Comparison of ENCODE assay signal across 8 cellular contexts in the genomic region with DNA sequence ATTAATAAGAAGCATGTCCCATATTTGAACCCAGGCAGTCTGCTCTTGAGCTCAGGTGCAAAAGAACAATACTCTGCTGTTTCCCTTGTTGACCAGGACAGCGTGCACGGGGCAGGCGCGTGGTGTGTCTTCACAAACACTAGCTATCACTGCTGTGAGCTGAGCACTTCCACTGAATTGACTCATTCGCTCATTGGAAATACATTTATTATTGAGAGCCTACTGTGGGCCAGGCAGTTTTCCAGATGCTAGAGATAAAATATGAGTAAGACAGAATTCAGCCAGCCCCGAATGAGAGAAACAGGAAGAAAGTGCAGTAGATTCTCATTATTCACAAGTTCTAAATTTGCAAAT. TPM values are rescaled to one million over a fixed set of nuclear protein-coding genes. Genes with fewer than 3 reads are reported as not detected.
DNase-seq lines count a peak whose midpoint lies in the region; FAIRE-seq and TF ChIP-seq lines count a peak whose summit lies in the region.

No MANE protein-coding gene starts in this region.

- CTCF ChIA-PET in PC-9 (lab: Charles Lee), result no interaction called here
- CTCF ChIA-PET in endothelial cell of umbilical vein (lab: Charles Lee), result interaction anchor here (0.6 to 5.6 kb wide), 10 partner anchors 16 to 227 kb away, joined by 3 to 62 read pairs (median 32); no protein-coding TSS in a partner anchor

- POLR2A ChIA-PET in PC-9 (lab: Charles Lee; ENCODE audit: unreplicated experiment) (no interaction called here), endothelial cell of umbilical vein (lab: Charles Lee) (interaction anchor here (3.2 kb wide), 1 partner anchor 43 kb away, joined by 11 read pairs; no protein-coding TSS in a partner anchor)

- BruUV-seq in PC-9 (replicated peaks; lab: Mats Ljungman, UMichigan) (no TSS peak), endothelial cell of umbilical vein (replicated peaks; lab: Mats Ljungman, UMichigan) (no TSS peak)

- no peaks in the 10 kb centered on the region for H3K9me3 ChIP-seq in PC-9 (ENCODE audit: insufficient read depth, low read depth)
- no peaks in the 10 kb centered on the region for H3K9me3 ChIP-seq in endothelial cell of umbilical vein (replicated peaks; ENCODE audit: control insufficient read depth, insufficient read depth, low read length)
- no peaks in the 10 kb centered on the region for H3K9me3 ChIP-seq in osteoblast (ENCODE audit: low read depth, low read length)

- H3K9ac ChIP-seq in endothelial cell of umbilical vein (replicated peaks; ENCODE audit: extremely low read depth, insufficient read depth, low read length), result no peak overlapping the region

- peak; percentile 87 for FAIRE-seq in endothelial cell of umbilical vein (lab: Jason Lieb, UNC)

- no peaks in the 10 kb centered on the region for H3K9me2 ChIP-seq in PC-9 (ENCODE audit: insufficient read depth)

- TF ChIP-seq CTCF in PC-9 (conservative IDR thresholded peaks at IDR 0.05) (no peak), endothelial cell of umbilical vein (IDR thresholded peaks at IDR 0.05; ENCODE audit: extremely low read depth in 1 of 2, insufficient read depth in 1 of 2, low read depth in 1 of 2, low read length in 2 of 2) (no peak), osteoblast (IDR thresholded peaks at IDR 0.05; ENCODE audit: extremely low read depth, low read depth, low read length) (no peak)

- H3K4me2 ChIP-seq in PC-9, result peak overlapping the region; percentile 93
- peak overlapping the region; percentile 96 for H3K4me2 ChIP-seq in endothelial cell of umbilical vein (ENCODE audit: insufficient read depth, low read length)
- H3K4me2 ChIP-seq in osteoblast (ENCODE audit: insufficient read depth, low read length), result peak overlapping the region; percentile 80

- peaks cover 10% of the 10 kb centered on the region for H3F3A ChIP-seq in PC-9 (ENCODE audit: insufficient read depth, low read depth)

- dilution Hi-C loops in endothelial cell of umbilical vein (cut with MboI; ENCODE audit: extremely low pct_ligation_motif_present, low sequenced_read_pairs), result no loop called here

- no peaks in the 10 kb centered on the region for H3K27me3 ChIP-seq in PC-9 (ENCODE audit: insufficient read depth, low read depth)
- no peaks in the 10 kb centered on the region for H3K27me3 ChIP-seq in endothelial cell of umbilical vein (ENCODE audit: control insufficient read depth in 2 of 2, insufficient read depth in 2 of 2, low read length in 2 of 2)
- no peaks in the 10 kb centered on the region for H3K27me3 ChIP-seq in osteoblast (ENCODE audit: insufficient read depth, low read length)

- H2AFZ ChIP-seq in PC-9 (no peak overlapping the region), endothelial cell of umbilical vein (ENCODE audit: low read depth, low read length) (no peak overlapping the region), osteoblast (ENCODE audit: low read length) (no peak overlapping the region)

- TF ChIP-seq POLR2A in endothelial cell of umbilical vein (IDR thresholded peaks at IDR 0.05; ENCODE audit: low read depth, low read length), result no peak

- intact Hi-C loops in PC-9 (cut with micrococcal nuclease; ENCODE audit: unreplicated experiment), result no loop called here
- intact Hi-C loops in endothelial cell of umbilical vein (cut with micrococcal nuclease), result loop anchor here (10.0 kb wide), 2 partner anchors 378 to 448 kb away; a partner anchor contains a TSS

- no peaks in the 10 kb centered on the region for H3K9me1 ChIP-seq in endothelial cell of umbilical vein (replicated peaks; ENCODE audit: control insufficient read depth, extremely low read depth, insufficient read depth, low read length)

- peaks cover 27% of the 10 kb centered on the region for H3K4me1 ChIP-seq in PC-9 (replicated peaks; ENCODE audit: insufficient read depth)
- H3K4me1 ChIP-seq in endothelial cell of umbilical vein (ENCODE audit: control insufficient read depth, extremely low read depth, insufficient read depth, low read length), result peaks cover 26% of the 10 kb centered on the region
- peaks cover 31% of the 10 kb centered on the region for H3K4me1 ChIP-seq in osteoblast (ENCODE audit: insufficient read depth, low read length)

- DNase-seq in EH (ENCODE audit: low read depth) (peak; percentile 70), PC-9 (no peak), endothelial cell of umbilical vein (ENCODE audit: low read depth, low spot score) (peak; percentile 74), osteoblast (ENCODE audit: insufficient read length, low spot score, missing footprints) (peak; percentile 91), NCI-H510A treated with DMSO at 0.1 percent for 48 hours (lab: John Stamatoyannopoulos, UW) (no peak), DMS 273 (lab: John Stamatoyannopoulos, UW; ENCODE audit: unreplicated experiment) (no peak), NCI-H2171 (lab: John Stamatoyannopoulos, UW) (no peak)
- DNase-seq in activated CD4-positive, alpha-beta T cell treated with anti-CD3 and anti-CD28 coated beads, Interleukin-2, amount 50 U/mL, for 48 hours, result no peak

- peak overlapping the region; percentile 91; the same call in 1 of the 2 replicates for H3K4me3 ChIP-seq in PC-9
- H3K4me3 ChIP-seq in endothelial cell of umbilical vein (replicated peaks in 1 of 3; ENCODE audit: insufficient read depth in 1 of 3, low read depth in 1 of 3, low read length in 3 of 3), result no peak overlapping the region
- peak overlapping the region; percentile 91 for H3K4me3 ChIP-seq in osteoblast (ENCODE audit: insufficient read depth, low read length)

- H4K20me1 ChIP-seq in PC-9 (ENCODE audit: insufficient read depth) (no peaks in the 10 kb centered on the region), endothelial cell of umbilical vein (replicated peaks; ENCODE audit: control insufficient read depth, extremely low read depth, insufficient read depth, low read length) (no peaks in the 10 kb centered on the region), osteoblast (ENCODE audit: insufficient read depth, low read length) (no peaks in the 10 kb centered on the region)

- H3K27ac ChIP-seq in PC-9, result no peak overlapping the region
- no peak overlapping the region for H3K27ac ChIP-seq in endothelial cell of umbilical vein (ENCODE audit: insufficient read depth, low read depth, low read length)
- H3K27ac ChIP-seq in osteoblast (ENCODE audit: low read depth, low read length), result peak overlapping the region; percentile 84

- H3K36me3 ChIP-seq in PC-9 (ENCODE audit: low read depth) (no peaks in the 10 kb centered on the region), endothelial cell of umbilical vein (ENCODE audit: control insufficient read depth in 2 of 2, extremely low read depth in 1 of 2, insufficient read depth in 2 of 2, low read length in 2 of 2) (no peaks in the 10 kb centered on the region), osteoblast (ENCODE audit: insufficient read depth, low read length) (no peaks in the 10 kb centered on the region)

- peaks cover 23% of the 10 kb centered on the region for H3K79me2 ChIP-seq in PC-9 (ENCODE audit: low read depth)
- H3K79me2 ChIP-seq in endothelial cell of umbilical vein (ENCODE audit: control insufficient read depth, insufficient read depth, low read length), result peaks cover 13% of the 10 kb centered on the region
- peaks cover 42% of the 10 kb centered on the region for H3K79me2 ChIP-seq in osteoblast (ENCODE audit: insufficient read depth, low read length)

TF ChIP-seq in endothelial cell of umbilical vein, 7 proteins besides CTCF, POLR2A, EP300 and RAD21:
- TF ChIP-seq GATA2 (IDR thresholded peaks at IDR 0.05; ENCODE audit: insufficient read depth, insufficient read length, low read depth, low read length) (peak; percentile 94), MYC (IDR thresholded peaks at IDR 0.05; ENCODE audit: low read depth, low read length) (no peak)
- TF ChIP-seq, protein P1, sequence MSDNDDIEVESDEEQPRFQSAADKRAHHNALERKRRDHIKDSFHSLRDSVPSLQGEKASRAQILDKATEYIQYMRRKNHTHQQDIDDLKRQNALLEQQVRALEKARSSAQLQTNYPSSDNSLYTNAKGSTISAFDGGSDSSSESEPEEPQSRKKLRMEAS (IDR thresholded peaks at IDR 0.05; ENCODE audit: insufficient read depth, insufficient read length), result no peak

RNA-seq across cellular contexts. Expression of a gene that starts 1.7 kb away (rescaled TPM):
- total RNA-seq in PC-9 (2021) (19.2 and 26.3 TPM in 2 replicates), endothelial cell of umbilical vein (59.2 and 62.1 TPM in 2 replicates), osteoblast (80.4 and 83.6 TPM in 2 replicates)
- polyA plus RNA-seq in endothelial cell of umbilical vein, result 8.6 and 9.9 TPM in 2 replicates
- polyA plus RNA-seq in endothelial cell of umbilical vein (2011; cell fraction: cytosol; rRNA removed), result 10.7 and 11.8 TPM in 2 replicates
- 54.6 and 64.1 TPM in 2 replicates for polyA plus RNA-seq in endothelial cell of umbilical vein (2011; cell fraction: nucleus; rRNA removed)
- polyA plus RNA-seq in endothelial cell of umbilical vein (2012), result 21.5 and 28.0 TPM in 2 replicates
- polyA minus RNA-seq in endothelial cell of umbilical vein, result 96.2 and 101 TPM in 2 replicates
- polyA minus RNA-seq in endothelial cell of umbilical vein (2011; cell fraction: cytosol; rRNA and poly(A)+ RNA removed), result 18.7 TPM
- 134 and 216 TPM in 2 replicates for polyA minus RNA-seq in endothelial cell of umbilical vein (2011; cell fraction: nucleus; rRNA and poly(A)+ RNA removed)

RNA-seq across cellular contexts. Expression of a gene that starts 3.8 kb away (rescaled TPM):
- total RNA-seq in PC-9 (2021), result 1.9 and 2.8 TPM in 2 replicates
- total RNA-seq in endothelial cell of umbilical vein, result 0.66 and 1.7 TPM in 2 replicates
- 0.35 and 0.44 TPM in 2 replicates for polyA plus RNA-seq in endothelial cell of umbilical vein
- 0.58 TPM in 2 replicates for polyA plus RNA-seq in endothelial cell of umbilical vein (2011; cell fraction: cytosol; rRNA removed)
- 0.94 and 1.2 TPM in 2 replicates for polyA plus RNA-seq in endothelial cell of umbilical vein (2011; cell fraction: nucleus; rRNA removed)
- polyA plus RNA-seq in endothelial cell of umbilical vein (2012), result 0.71 and 1.5 TPM in 2 replicates
- 0.53 and 1.4 TPM in 2 replicates for polyA minus RNA-seq in endothelial cell of umbilical vein
- polyA minus RNA-seq in endothelial cell of umbilical vein (2011; cell fraction: cytosol; rRNA and poly(A)+ RNA removed), result not detected
- polyA minus RNA-seq in endothelial cell of umbilical vein (2011; cell fraction: nucleus; rRNA and poly(A)+ RNA removed), result 0.72 and 1.3 TPM in 2 replicates
- total RNA-seq in osteoblast, result 1.1 and 2.1 TPM in 2 replicates

Comparison
In these comparisons a context has a peak if more than half of its experiments do, and no peak if none do; other contexts are left out.
1. DNase-seq: peak in EH (single experiment), endothelial cell of umbilical vein (single experiment) and osteoblast (single experiment); none in PC-9 (0 of 2), NCI-H510A treated with DMSO at 0.1 percent for 48 hours (single experiment), activated CD4-positive, alpha-beta T cell treated with anti-CD3 and anti-CD28 coated beads, Interleukin-2, amount 50 U/mL, for 48 hours (0 of 2), DMS 273 (single experiment) and NCI-H2171 (single experiment).
2. H3K4me3 ChIP-seq: peak in PC-9 (single experiment) and osteoblast (single experiment); none in endothelial cell of umbilical vein (0 of 3).
3. Peak in every context shown above with its lines, with median percentiles within 50 percentile points of each other: H3K4me2 ChIP-seq.